10 cellular contexts compared by ENCODE assay signal in the genomic region with DNA sequence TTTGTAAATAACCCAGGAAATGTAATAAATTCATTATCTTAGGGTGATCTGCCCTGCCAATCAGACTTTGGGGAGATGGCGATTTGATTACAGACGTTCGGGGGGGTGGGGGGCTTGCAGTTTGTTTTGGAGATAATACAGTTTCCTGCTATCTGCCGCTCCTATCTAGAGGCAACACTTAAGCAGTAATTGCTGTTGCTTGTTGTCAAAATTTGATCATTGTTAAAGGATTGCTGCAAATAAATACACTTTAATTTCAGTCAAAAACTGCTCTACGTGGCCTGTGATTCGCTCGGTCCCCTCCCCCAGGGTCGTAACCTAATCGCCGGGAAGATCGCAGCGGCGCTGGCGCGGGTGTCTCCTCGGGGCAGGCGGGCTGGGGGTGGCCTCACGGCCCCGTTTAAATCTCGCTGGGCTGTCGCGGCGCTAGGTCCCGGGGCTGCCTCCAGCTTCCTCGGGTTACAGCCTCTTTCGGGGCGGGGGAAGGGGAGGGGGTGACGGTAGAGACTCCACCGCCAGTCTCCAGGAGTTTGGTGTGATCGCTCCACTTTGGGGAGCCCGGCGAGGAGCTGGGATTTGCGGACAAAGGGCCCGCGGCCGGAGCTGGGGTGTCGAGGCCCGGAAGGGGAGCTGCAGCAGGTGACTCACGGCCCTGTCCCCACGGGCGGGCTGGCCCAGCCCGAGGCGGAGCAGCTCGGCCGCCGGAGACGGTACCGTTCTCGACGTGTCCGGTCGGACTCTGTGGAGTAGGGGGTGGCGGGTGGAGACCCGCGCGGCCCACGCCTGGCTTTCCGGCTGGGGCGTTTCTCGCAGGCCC. TPM values are rescaled to one million over a fixed set of nuclear protein-coding genes. Genes with fewer than 3 reads are reported as not detected.
DNase-seq lines count a peak whose midpoint lies in the region; ATAC-seq, FAIRE-seq and TF ChIP-seq lines count a peak whose summit lies in the region.
"Had no signal": no experiment of that assay in that cellular context is flagged by ENCODE, and none has a peak within 500 bp of the region (broad histone marks: within the 10 kb centered on the region; RNA-seq: fewer than 3 reads in every experiment).

No MANE protein-coding gene starts in this region.

- H3K4me3 ChIP-seq in astrocyte (ENCODE audit: insufficient read depth, low read depth, low read length) (peak overlapping the region; percentile 70), tibial artery (peak overlapping the region; percentile 91 to 93), small intestine (ENCODE audit: low read depth in 1 of 2, low read length in 2 of 2) (peak overlapping the region in 1 of 2 donors; percentile 30)
- H3K4me3 ChIP-seq: BLaER1, ovary had no signal

- H3K27ac ChIP-seq in astrocyte (ENCODE audit: low read depth, low read length) (peak overlapping the region; percentile 73), tibial artery (peak overlapping the region; percentile 91 to 98), small intestine (ENCODE audit: low read depth in 1 of 2, low read length in 1 of 2) (no peak overlapping the region)
- H3K27ac ChIP-seq: BLaER1, ovary had no signal

- no peak overlapping the region for H3K4me3 Mint-ChIP-seq in activated CD4-positive, alpha-beta T cell treated with anti-CD3 and anti-CD28 coated beads, Interleukin-2, amount 10 ng/mL, durations not matched to agents 7 days and 5 days
- peak overlapping the region; percentile 73 for H3K4me3 Mint-ChIP-seq in astrocyte (ENCODE audit: unreplicated experiment)

- H3K36me3 Mint-ChIP-seq in activated CD4-positive, alpha-beta T cell treated with anti-CD3 and anti-CD28 coated beads, Interleukin-2, amount 10 ng/mL, durations not matched to agents 7 days and 5 days (ENCODE audit: low read depth) = no peaks in the 10 kb centered on the region
- H3K36me3 Mint-ChIP-seq in astrocyte (ENCODE audit: low read depth, unreplicated experiment) = peaks cover 2% of the 10 kb centered on the region

- H3K27me3 Mint-ChIP-seq in activated CD4-positive, alpha-beta T cell treated with anti-CD3 and anti-CD28 coated beads, Interleukin-2, amount 10 ng/mL, durations not matched to agents 7 days and 5 days = peaks cover 61% of the 10 kb centered on the region
- peaks cover 46% of the 10 kb centered on the region for H3K27me3 Mint-ChIP-seq in astrocyte (ENCODE audit: low read depth, unreplicated experiment)

- H3K4me2 ChIP-seq in astrocyte (ENCODE audit: low read length) = peak overlapping the region; percentile 84
- H3K4me2 ChIP-seq: BLaER1 had no signal

- intact Hi-C loops in tibial artery (cut with DNase I; ENCODE audit: low total_unique reads) = loop anchor here (2.0 kb wide), 1 partner anchor 485 kb away; no protein-coding TSS in a partner anchor

- WGBS in small intestine, 3 donors = 3 to 7% (median 6%) methylated on average over 45 to 60 of the region's 60 CpGs

- POLR2A ChIA-PET in activated CD4-positive, alpha-beta T cell treated with anti-CD3 and anti-CD28 coated beads, Interleukin-2, amount 10 ng/mL, durations not matched to agents 7 days and 5 days (lab: Charles Lee) = no interaction called here

- peaks cover 18% of the 10 kb centered on the region for H4K20me1 ChIP-seq in astrocyte (ENCODE audit: insufficient read depth, low read length)

- H3K9ac ChIP-seq in astrocyte (ENCODE audit: low read length) = peak overlapping the region; percentile 80
- H3K9ac ChIP-seq: BLaER1 had no signal

- H3K9me3 Mint-ChIP-seq in activated CD4-positive, alpha-beta T cell treated with anti-CD3 and anti-CD28 coated beads, Interleukin-2, amount 10 ng/mL, durations not matched to agents 7 days and 5 days = no peaks in the 10 kb centered on the region
- peaks cover 8% of the 10 kb centered on the region for H3K9me3 Mint-ChIP-seq in astrocyte (ENCODE audit: unreplicated experiment)

- H2AFZ ChIP-seq in astrocyte (ENCODE audit: low read depth, low read length) = peak overlapping the region; percentile 20

- TF ChIP-seq CTCF in astrocyte (IDR thresholded peaks at IDR 0.05; ENCODE audit: insufficient read depth, low read depth, low read length) (no peak), tibial artery (IDR thresholded peaks at IDR 0.05) (no peak)

- CTCF ChIA-PET in activated CD4-positive, alpha-beta T cell treated with anti-CD3 and anti-CD28 coated beads, Interleukin-2, amount 10 ng/mL, durations not matched to agents 7 days and 5 days (lab: Charles Lee) = interaction anchor here (0.9 to 1.0 kb wide), 3 partner anchors 10 to 227 kb away, joined by 3 to 4 read pairs (median 3); no protein-coding TSS in a partner anchor

- peak overlapping the region; percentile 13 for H3K27ac Mint-ChIP-seq in activated CD4-positive, alpha-beta T cell treated with anti-CD3 and anti-CD28 coated beads, Interleukin-2, amount 10 ng/mL, durations not matched to agents 7 days and 5 days
- H3K27ac Mint-ChIP-seq in astrocyte (ENCODE audit: unreplicated experiment) = peak overlapping the region; percentile 66

- H3K36me3 ChIP-seq in astrocyte (ENCODE audit: insufficient read depth, low read length) = no peaks in the 10 kb centered on the region
- peaks cover 24 to 37% (median 29%) of the 10 kb centered on the region in 3 donors for H3K36me3 ChIP-seq in tibial artery
- H3K36me3 ChIP-seq in small intestine (ENCODE audit: control insufficient read depth in 2 of 2, insufficient read depth in 2 of 2, low read length in 2 of 2) = no peaks in the 10 kb centered on the region
- H3K36me3 ChIP-seq: BLaER1, ovary had no signal

- H3K9me3 ChIP-seq in astrocyte (ENCODE audit: insufficient read depth, low read depth, low read length) = no peaks in the 10 kb centered on the region
- no peaks in the 10 kb centered on the region for H3K9me3 ChIP-seq in tibial artery
- no peaks in the 10 kb centered on the region for H3K9me3 ChIP-seq in small intestine (ENCODE audit: control insufficient read depth, low read depth)
- H3K9me3 ChIP-seq: ovary had no signal

- ATAC-seq in GM21717 (IDR thresholded peaks at IDR 0.05; ENCODE audit: unreplicated experiment) = no peak

- peaks cover 17% of the 10 kb centered on the region for H3K4me1 Mint-ChIP-seq in activated CD4-positive, alpha-beta T cell treated with anti-CD3 and anti-CD28 coated beads, Interleukin-2, amount 10 ng/mL, durations not matched to agents 7 days and 5 days
- H3K4me1 Mint-ChIP-seq in astrocyte (ENCODE audit: low read depth, unreplicated experiment) = peaks cover 7% of the 10 kb centered on the region

- DNase-seq in activated CD4-positive, alpha-beta T cell treated with anti-CD3 and anti-CD28 coated beads, Interleukin-2, amount 10 ng/mL, durations not matched to agents 7 days and 5 days = no peak
- no peak for DNase-seq in activated CD4-positive, alpha-beta T cell treated with anti-CD3 and anti-CD28 coated beads for 4 hours
- DNase-seq in astrocyte (ENCODE audit: low read depth) = no peak
- DNase-seq in iris pigment epithelial cell (ENCODE audit: low read depth) = peak; percentile 80
- peak in 1 of 2 donors; percentile 69 for DNase-seq in tibial artery
- DNase-seq in effector CD8-positive, alpha-beta T cell (lab: John Stamatoyannopoulos, UW) = no peak
- DNase-seq in small intestine = no peak

- H3K4me1 ChIP-seq in astrocyte (ENCODE audit: insufficient read depth, low read length) (peaks cover 14% of the 10 kb centered on the region), tibial artery (peaks cover 0 to 18% (median 10%) of the 10 kb centered on the region in 4 donors), small intestine (ENCODE audit: control insufficient read depth in 2 of 2, insufficient read depth in 1 of 2, low read depth in 1 of 2, low read length in 1 of 2) (peaks cover 0 to 7% of the 10 kb centered on the region in 2 donors)

- H3K27me3 ChIP-seq in astrocyte (ENCODE audit: insufficient read depth, low read length) (peaks cover 31% of the 10 kb centered on the region), tibial artery (no peaks in the 10 kb centered on the region), small intestine (ENCODE audit: control insufficient read depth in 2 of 2, insufficient read depth in 2 of 2, low read length in 2 of 2) (peaks cover 22 to 37% of the 10 kb centered on the region in 2 donors)
- H3K27me3 ChIP-seq: ovary had no signal

- H3K79me2 ChIP-seq in astrocyte (ENCODE audit: insufficient read depth, low read length) = peaks cover 37% of the 10 kb centered on the region

- FAIRE-seq in astrocyte (lab: Jason Lieb, UNC) (no peak), small intestine (lab: Jason Lieb, UNC) (no peak)

RNA-seq across cellular contexts. Expression of a gene that starts 4.1 kb away (rescaled TPM):
- total RNA-seq in activated CD4-positive, alpha-beta T cell treated with anti-CD3 and anti-CD28 coated beads, Interleukin-2, amount 10 ng/mL, durations not matched to agents 7 days and 5 days = not detected
- 2.8 and 2.9 TPM in 2 replicates for total RNA-seq in astrocyte
- 1 to 10 TPM in 1 of 3 donors, under 1 TPM in 1, not detected in 1; 0.27 to 3.1 TPM for polyA plus RNA-seq in small intestine

Comparison
In these comparisons a context has a peak if more than half of its experiments do, and no peak if none do; other contexts are left out.
1. H3K27ac ChIP-seq: peak in astrocyte (single experiment) and tibial artery (2 of 2); none in small intestine (0 of 2).